8 cellular contexts compared by ENCODE assay signal in the genomic region with DNA sequence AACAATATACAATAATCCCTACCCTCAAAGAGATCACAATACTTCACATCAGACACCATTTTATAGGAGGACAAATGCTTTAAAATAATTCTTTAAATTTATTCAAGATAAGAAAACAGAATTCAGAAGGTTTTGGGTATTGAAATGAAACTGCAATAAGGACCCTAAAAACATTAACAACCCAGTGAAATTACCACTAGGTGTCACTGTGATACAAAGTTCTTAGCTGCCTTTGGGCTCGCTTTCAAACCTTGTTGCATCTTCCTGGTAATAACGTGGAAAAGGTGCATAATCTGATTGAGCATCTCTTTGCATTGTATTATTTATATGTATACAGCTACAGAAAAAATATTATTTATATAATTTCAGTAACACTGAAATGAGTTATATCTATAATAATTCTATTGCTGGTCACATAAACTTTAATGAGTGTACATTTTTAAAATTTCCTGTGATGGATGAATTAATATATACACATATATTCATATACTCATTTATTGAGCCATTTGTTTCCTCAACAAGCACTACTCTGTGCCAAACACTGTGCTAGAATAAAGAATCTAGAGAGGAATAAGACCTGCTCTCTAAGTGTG.
A peak's percentile ranks its signal among the peaks of the same experiment; 100 is the strongest.
DNase-seq lines count a peak whose midpoint lies in the region; ATAC-seq and TF ChIP-seq lines count a peak whose summit lies in the region.

No MANE protein-coding gene starts in this region.

- H3K36me3 ChIP-seq in IMR-90 (ENCODE audit: control insufficient read depth, insufficient read depth, low read length): no peaks in the 10 kb centered on the region
- peaks cover 4% of the 10 kb centered on the region for H3K36me3 ChIP-seq in NT2/D1 (ENCODE audit: insufficient read depth, insufficient read length, low read length)

- intact Hi-C loops in IMR-90 (cut with micrococcal nuclease): loop anchor here (1.0 to 5.0 kb wide), 6 partner anchors 154 to 521 kb away; no protein-coding TSS in a partner anchor

- dilution Hi-C loops in IMR-90 (cut with HindIII; ENCODE audit: low sequenced_read_pairs, unreplicated experiment): no loop called here

- in situ Hi-C loops in IMR-90 (cut with MboI; ENCODE audit: low sequenced_read_pairs): loop anchor here (5.0 kb wide), 1 partner anchor 417 kb away; no protein-coding TSS in a partner anchor

- no CpG with 5 or more reads among the region's 2 CpGs for WGBS in IMR-90 (ENCODE audit: extremely low coverage in 2 of 2, insufficient read length in 1 of 2), 2 experiments

- no peak overlapping the region for H2BK5ac ChIP-seq in IMR-90 (ENCODE audit: low read depth, low read length, poor library complexity, severe bottlenecking)

- H3K27me3 ChIP-seq in IMR-90 (ENCODE audit: control insufficient read depth, insufficient read depth, low read length): no peaks in the 10 kb centered on the region
- H3K27me3 ChIP-seq in NT2/D1 (ENCODE audit: insufficient read depth, insufficient read length): no peaks in the 10 kb centered on the region

- H4K20me1 ChIP-seq in IMR-90 (ENCODE audit: insufficient read depth, low read length): no peaks in the 10 kb centered on the region

- no peak overlapping the region for H3K56ac ChIP-seq in IMR-90 (ENCODE audit: extremely low read depth, insufficient read depth, low read length)

- H2AK5ac ChIP-seq in IMR-90 (ENCODE audit: low read depth, low read length): no peak overlapping the region

- H2AK9ac ChIP-seq in IMR-90 (replicated peaks; ENCODE audit: low read depth, low read length, poor library complexity): no peak overlapping the region

- peak; percentile 28 for DNase-seq in ELF-1 (ENCODE audit: low read depth, low spot score)
- peak; percentile 74 for DNase-seq in IMR-90
- peak; percentile 36 for DNase-seq in NT2/D1 (ENCODE audit: low read depth, low spot score)
- no peak for DNase-seq in coronary artery (ENCODE audit: low spot score)
- peak; percentile 83 for DNase-seq in medulla oblongata (ENCODE audit: extremely low spot score)
- no peak for DNase-seq in stimulated activated naive CD4-positive, alpha-beta T cell treated with Interleukin-2 at 50 U/mL for 16 hours (lab: John Stamatoyannopoulos, UW)
- DNase-seq in ureter (ENCODE audit: low spot score): no peak

- H3K18ac ChIP-seq in IMR-90 (ENCODE audit: low read depth, low read length): no peak overlapping the region

- peak; percentile 83 for TF ChIP-seq RAD21 in IMR-90 (IDR thresholded peaks at IDR 0.05; ENCODE audit: low read length)

- no peak overlapping the region for H3K4me2 ChIP-seq in IMR-90 (ENCODE audit: low read depth, low read length)

- no peak overlapping the region for H4K5ac ChIP-seq in IMR-90 (ENCODE audit: low read depth, low read length)

- no peak overlapping the region for H2BK20ac ChIP-seq in IMR-90 (ENCODE audit: low read depth, low read length)

- H3K79me1 ChIP-seq in IMR-90 (ENCODE audit: low read depth in 1 of 2, low read length in 2 of 2): peaks cover 3% of the 10 kb centered on the region in 2 experiments; a peak in 1 of 4 replicates

- no peak overlapping the region for H3K4ac ChIP-seq in IMR-90 (ENCODE audit: low read depth, low read length)

- no peaks in the 10 kb centered on the region for H3K9me3 ChIP-seq in IMR-90 (ENCODE audit: control insufficient read depth, insufficient read depth, low read length)
- H3K9me3 ChIP-seq in NT2/D1 (ENCODE audit: insufficient read depth, low read length): no peaks in the 10 kb centered on the region

- H3K4me3 ChIP-seq in IMR-90 (ENCODE audit: insufficient read depth, low read depth, low read length) (no peak overlapping the region), NT2/D1 (ENCODE audit: insufficient read length, low read depth) (no peak overlapping the region), coronary artery (no peak overlapping the region)

- H3K9me1 ChIP-seq in IMR-90 (ENCODE audit: insufficient read depth, low read length): no peaks in the 10 kb centered on the region

- TF ChIP-seq CTCF in IMR-90 (conservative IDR thresholded peaks at IDR 0.05; ENCODE audit: low read depth, low read length) (peak; percentile 78), coronary artery (IDR thresholded peaks at IDR 0.05) (peak; percentile 65)

- peak; percentile 60 for ATAC-seq in IMR-90 (ENCODE audit: low read depth)
- ATAC-seq in HG02642 (IDR thresholded peaks at IDR 0.05; ENCODE audit: poor library complexity, unreplicated experiment): no peak

- POLR2A ChIA-PET in IMR-90 (lab: Charles Lee; ENCODE audit: unreplicated experiment): no interaction called here

- BruUV-seq in IMR-90 (replicated peaks; lab: Mats Ljungman, UMichigan): no TSS peak

- no peak overlapping the region for H3K14ac ChIP-seq in IMR-90 (replicated peaks; ENCODE audit: low read depth, low read length)

- H4K91ac ChIP-seq in IMR-90 (ENCODE audit: insufficient read depth, low read depth, low read length): no peak overlapping the region

- no peak overlapping the region for H2BK120ac ChIP-seq in IMR-90 (ENCODE audit: low read depth, low read length)

- no peak overlapping the region for H3K23ac ChIP-seq in IMR-90 (ENCODE audit: low read depth, low read length)

- H3K4me1 ChIP-seq in IMR-90 (ENCODE audit: control insufficient read depth, insufficient read depth, low read length) (no peaks in the 10 kb centered on the region), NT2/D1 (ENCODE audit: insufficient read depth, insufficient read length) (no peaks in the 10 kb centered on the region)

- CTCF ChIA-PET in IMR-90 (lab: Yijun Ruan, JAX): interaction anchor here (0.7 to 2.3 kb wide), 12 partner anchors 9 to 527 kb away, joined by 3 to 21 read pairs (median 3); no protein-coding TSS in a partner anchor

- no peak overlapping the region for H4K8ac ChIP-seq in IMR-90 (ENCODE audit: low read depth in 2 of 2, low read length in 2 of 2)

- H2BK15ac ChIP-seq in IMR-90 (ENCODE audit: low read depth, low read length): no peak overlapping the region

- no peak overlapping the region for H3K9ac ChIP-seq in IMR-90 (ENCODE audit: low read depth, low read length)
- no peak overlapping the region for H3K9ac ChIP-seq in NT2/D1 (ENCODE audit: insufficient read length, low read depth)

- H3K27ac ChIP-seq in IMR-90 (ENCODE audit: insufficient read depth, low read length): no peak overlapping the region
- no peak overlapping the region for H3K27ac ChIP-seq in coronary artery

- TF ChIP-seq POLR2A in IMR-90 (IDR thresholded peaks at IDR 0.05; ENCODE audit: low read depth, low read length): no peak

- H2AFZ ChIP-seq in IMR-90 (replicated peaks; ENCODE audit: low read length, poor library complexity): no peak overlapping the region

TF ChIP-seq in IMR-90, 13 proteins besides CTCF, POLR2A, EP300 and RAD21:
- peak; percentile 72 for TF ChIP-seq SMC3 (IDR thresholded peaks at IDR 0.05; ENCODE audit: low read depth, low read length)
- no peak for TF ChIP-seq CEBPB (IDR thresholded peaks at IDR 0.05; ENCODE audit: low read depth, low read length)

Comparison
In these comparisons a context has a peak if more than half of its experiments do, and no peak if none do; other contexts are left out.
1. DNase-seq: peak in ELF-1 (single experiment), IMR-90 (single experiment), NT2/D1 (single experiment) and medulla oblongata (single experiment); none in coronary artery (single experiment), stimulated activated naive CD4-positive, alpha-beta T cell treated with Interleukin-2 at 50 U/mL for 16 hours (single experiment) and ureter (single experiment).